Comparison of ENCODE assay signal across 18 cellular contexts in genomic region chr15:40226739-40227138, GRCh38.
"Had no signal": no experiment of that assay in that cellular context is flagged by ENCODE, and none has a peak within 500 bp of the region (broad histone marks: within the 10 kb centered on the region; RNA-seq: fewer than 3 reads in every experiment).

No MANE protein-coding gene starts in this region.

- H3K36me3 ChIP-seq: ascending aorta, breast epithelium, gastroesophageal sphincter, heart left ventricle, ovary had no signal

- H3K9me3 Mint-ChIP-seq: activated CD4-positive, alpha-beta memory T cell treated with anti-CD3 and anti-CD28 coated beads, Interleukin-2, amount 10 ng/mL, durations not matched to agents 7 days and 5 days; natural killer cell had no signal

- H3K4me3 ChIP-seq: ascending aorta, breast epithelium, gastroesophageal sphincter, heart left ventricle, lung, ovary, psoas muscle, skin epidermis had no signal

- H3K27ac Mint-ChIP-seq: activated CD4-positive, alpha-beta memory T cell treated with anti-CD3 and anti-CD28 coated beads, Interleukin-2, amount 10 ng/mL, durations not matched to agents 7 days and 5 days; natural killer cell had no signal

- ATAC-seq: gastroesophageal sphincter, heart left ventricle, left lobe of liver, natural killer cell, psoas muscle, right cardiac atrium had no signal

- H3K4me1 Mint-ChIP-seq: natural killer cell had no signal

- H3K27me3 ChIP-seq: ascending aorta, breast epithelium, gastroesophageal sphincter, heart left ventricle, ovary had no signal

- H3K4me3 Mint-ChIP-seq: activated CD4-positive, alpha-beta memory T cell treated with anti-CD3 and anti-CD28 coated beads, Interleukin-2, amount 10 ng/mL, durations not matched to agents 7 days and 5 days; natural killer cell had no signal

- H3K36me3 Mint-ChIP-seq: natural killer cell had no signal

- H3K27me3 Mint-ChIP-seq: activated CD4-positive, alpha-beta memory T cell treated with anti-CD3 and anti-CD28 coated beads, Interleukin-2, amount 10 ng/mL, durations not matched to agents 7 days and 5 days had no signal

- DNase-seq: activated CD4-positive, alpha-beta memory T cell treated with anti-CD3 and anti-CD28 coated beads, Interleukin-2, amount 10 ng/mL, durations not matched to agents 7 days and 5 days; activated CD4-positive, alpha-beta T cell treated with anti-CD3 and anti-CD28 coated beads for 1 hour; cerebellar nuclear complex; cortex of kidney; heart left ventricle; kidney; natural killer cell; ovary; psoas muscle; right cardiac atrium; stimulated activated CD4-positive, alpha-beta T cell treated with anti-CD3 and anti-CD28 coated beads, Interleukin-15, amount 100 ng/mL, for 24 hours; stimulated activated CD4-positive, alpha-beta T cell treated with anti-CD3 and anti-CD28 coated beads, Interleukin-2, amount 100 ng/mL, for 48 hours had no signal

- H3K27ac ChIP-seq: ascending aorta, breast epithelium, gastroesophageal sphincter, heart left ventricle, ovary, psoas muscle, skin epidermis had no signal
